Comparison of ENCODE assay signal across 22 cellular contexts in the genomic region with DNA sequence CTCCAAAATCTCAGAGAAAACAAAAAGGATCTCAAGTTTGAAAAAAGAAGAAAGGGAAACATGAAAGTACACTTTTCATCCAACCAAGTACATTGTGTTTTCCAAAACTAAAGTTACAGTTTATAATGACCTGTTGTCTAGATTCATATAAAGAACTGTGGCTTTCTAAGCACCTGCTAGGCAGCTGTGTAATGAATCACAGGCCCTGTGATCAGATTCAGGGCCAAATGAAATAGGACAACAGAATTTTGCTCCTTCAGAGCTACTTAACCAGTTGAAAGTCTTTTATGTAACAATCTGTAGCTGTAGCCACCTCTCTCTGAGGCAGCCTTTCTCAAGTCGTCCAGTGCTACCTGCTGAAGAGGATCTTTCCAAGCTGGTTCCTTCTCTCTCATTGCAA.
"Had no signal": no experiment of that assay in that cellular context is flagged by ENCODE, and none has a peak within 500 bp of the region (broad histone marks: within the 10 kb centered on the region; RNA-seq: fewer than 3 reads in every experiment).

No MANE protein-coding gene starts in this region.

- H3K27ac ChIP-seq: colonic mucosa, pancreas, right lobe of liver, testis, tibial nerve, upper lobe of right lung, vagina had no signal

- H3K4me3 ChIP-seq: colonic mucosa, pancreas, right lobe of liver, testis, tibial nerve, upper lobe of right lung, vagina had no signal

- H3K36me3 Mint-ChIP-seq: mesothelial cell of epicardium; natural killer cell treated with Interleukin-12 subunit alpha and Interleukin-12 subunit beta and Interleukin-15 and Interleukin-18, amount 100 ng/mL, for 72 hours; stimulated activated naive B cell treated with anti-CD40 and anti-IgM and Interleukin-4, amounts not matched to agents 10 μg/mL and 1 μg/mL and 100 μg/mL, for 72 hours had no signal

- H3K4me1 Mint-ChIP-seq: stimulated activated naive B cell treated with anti-CD40 and anti-IgM and Interleukin-4, amounts not matched to agents 10 μg/mL and 1 μg/mL and 100 μg/mL, for 72 hours; stimulated activated naive CD8-positive, alpha-beta T cell treated with anti-CD3 and anti-CD28 coated beads, Interleukin-15, amount 100 ng/mL, for 72 hours had no signal

- H3K27ac Mint-ChIP-seq: endodermal cell; mesothelial cell of epicardium; natural killer cell treated with Interleukin-12 subunit alpha and Interleukin-12 subunit beta and Interleukin-15 and Interleukin-18, amount 100 ng/mL, for 72 hours; progenitor cell of endocrine pancreas; stimulated activated naive B cell treated with anti-CD40 and anti-IgM and Interleukin-4, amounts not matched to agents 10 μg/mL and 1 μg/mL and 100 μg/mL, for 72 hours; stimulated activated naive CD8-positive, alpha-beta T cell treated with anti-CD3 and anti-CD28 coated beads, Interleukin-15, amount 100 ng/mL, for 72 hours had no signal

- H3K36me3 ChIP-seq: colonic mucosa, pancreas, right lobe of liver, tibial nerve, upper lobe of right lung, vagina had no signal

- H3K4me1 ChIP-seq: colonic mucosa, pancreas, right lobe of liver, testis, tibial nerve, upper lobe of right lung, vagina had no signal

- ATAC-seq: left colon; natural killer cell treated with Interleukin-12 subunit alpha and Interleukin-12 subunit beta and Interleukin-15 and Interleukin-18, amount 100 ng/mL, for 72 hours; pancreas; right lobe of liver; stimulated activated naive B cell treated with anti-CD40 and anti-IgM and Interleukin-4, amounts not matched to agents 10 μg/mL and 1 μg/mL and 100 μg/mL, for 72 hours; stimulated activated naive CD8-positive, alpha-beta T cell treated with anti-CD3 and anti-CD28 coated beads, Interleukin-15, amount 100 ng/mL, for 72 hours; upper lobe of right lung had no signal

- DNase-seq: colonic mucosa; dermis blood vessel endothelial cell; endodermal cell; foreskin melanocyte; head of caudate nucleus; hippocampal formation; left colon; occipital lobe; pancreas; retina; right lobe of liver; stimulated activated CD4-positive, alpha-beta T cell treated with anti-CD3 and anti-CD28 coated beads, Interleukin-2, amount 100 ng/mL, for 24 hours; stimulated activated CD4-positive, alpha-beta T cell treated with anti-CD3 and anti-CD28 coated beads, Interleukin-4, amount 100 ng/mL, for 4 hours; stimulated activated naive B cell treated with anti-CD40 and anti-IgM and Interleukin-4, amounts not matched to agents 10 μg/mL and 1 μg/mL and 100 μg/mL, for 72 hours; stimulated activated naive CD8-positive, alpha-beta T cell treated with anti-CD3 and anti-CD28 coated beads, Interleukin-15, amount 100 ng/mL, for 72 hours; testis; upper lobe of right lung had no signal

- H3K27me3 Mint-ChIP-seq: natural killer cell treated with Interleukin-12 subunit alpha and Interleukin-12 subunit beta and Interleukin-15 and Interleukin-18, amount 100 ng/mL, for 72 hours; progenitor cell of endocrine pancreas; stimulated activated naive B cell treated with anti-CD40 and anti-IgM and Interleukin-4, amounts not matched to agents 10 μg/mL and 1 μg/mL and 100 μg/mL, for 72 hours; stimulated activated naive CD8-positive, alpha-beta T cell treated with anti-CD3 and anti-CD28 coated beads, Interleukin-15, amount 100 ng/mL, for 72 hours had no signal

- H3K4me3 Mint-ChIP-seq: endodermal cell; mesothelial cell of epicardium; natural killer cell treated with Interleukin-12 subunit alpha and Interleukin-12 subunit beta and Interleukin-15 and Interleukin-18, amount 100 ng/mL, for 72 hours; stimulated activated naive B cell treated with anti-CD40 and anti-IgM and Interleukin-4, amounts not matched to agents 10 μg/mL and 1 μg/mL and 100 μg/mL, for 72 hours; stimulated activated naive CD8-positive, alpha-beta T cell treated with anti-CD3 and anti-CD28 coated beads, Interleukin-15, amount 100 ng/mL, for 72 hours had no signal

- H3K9me3 Mint-ChIP-seq: endodermal cell; mesothelial cell of epicardium; natural killer cell treated with Interleukin-12 subunit alpha and Interleukin-12 subunit beta and Interleukin-15 and Interleukin-18, amount 100 ng/mL, for 72 hours; stimulated activated naive CD8-positive, alpha-beta T cell treated with anti-CD3 and anti-CD28 coated beads, Interleukin-15, amount 100 ng/mL, for 72 hours had no signal

- H3K27me3 ChIP-seq: colonic mucosa, pancreas, right lobe of liver, testis, tibial nerve, upper lobe of right lung, vagina had no signal

- H3K9me3 ChIP-seq: colonic mucosa, pancreas, right lobe of liver, testis, tibial nerve, upper lobe of right lung, vagina had no signal
